9 cellular contexts compared by ENCODE assay signal in the genomic region with DNA sequence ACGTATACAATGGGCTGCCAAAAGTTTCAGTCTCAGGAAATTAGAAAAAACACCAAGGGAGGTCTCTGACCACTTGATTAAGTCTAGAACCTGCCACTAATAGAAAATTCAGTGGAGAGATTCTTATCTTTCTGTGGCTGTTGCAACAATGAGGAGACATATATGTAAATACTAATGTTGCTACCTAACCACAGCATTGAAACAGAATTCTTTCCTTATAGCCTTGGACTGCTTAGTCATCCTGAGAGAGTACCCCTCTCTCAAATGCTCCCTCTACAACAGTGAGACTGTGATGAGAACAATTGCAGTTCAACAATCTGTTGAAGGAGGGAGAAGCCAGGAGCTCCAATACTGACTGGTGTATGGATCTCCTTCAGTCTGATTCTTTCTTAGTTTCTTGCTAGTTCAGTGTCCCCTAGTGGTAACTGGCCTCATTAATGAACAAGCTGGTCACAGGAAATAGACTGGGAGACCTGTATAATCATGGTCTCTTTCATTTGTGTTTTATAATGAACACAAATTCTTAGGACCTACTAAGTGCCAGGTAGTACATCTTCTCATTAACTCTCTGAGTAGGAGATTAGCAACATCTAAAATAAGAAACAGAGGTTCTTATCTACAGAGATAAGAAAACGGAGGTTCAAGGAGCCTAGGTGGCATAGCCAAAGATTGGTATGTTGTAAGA.
DNase-seq lines count a peak whose midpoint lies in the region; ATAC-seq and TF ChIP-seq lines count a peak whose summit lies in the region.
"Had no signal": no experiment of that assay in that cellular context is flagged by ENCODE, and none has a peak within 500 bp of the region (broad histone marks: within the 10 kb centered on the region; RNA-seq: fewer than 3 reads in every experiment).

No MANE protein-coding gene starts in this region.

- H3K4me1 ChIP-seq in HUES64 (ENCODE audit: insufficient read depth, low read length), result peaks cover 47% of the 10 kb centered on the region
- peaks cover 20% of the 10 kb centered on the region for H3K4me1 ChIP-seq in OCI-LY3 (ENCODE audit: low read length)
- H3K4me1 ChIP-seq in stomach, result peaks cover 5 to 45% (median 25%) of the 10 kb centered on the region in 4 donors

- intact Hi-C loops in stomach (cut with DNase I; ENCODE audit: low total_unique reads), result no loop called here

- no peaks in the 10 kb centered on the region for H3K9me3 ChIP-seq in HUES64 (ENCODE audit: insufficient read depth, low read depth, low read length)
- H3K9me3 ChIP-seq in OCI-LY3 (ENCODE audit: insufficient read depth, low read length), result no peaks in the 10 kb centered on the region
- no peaks in the 10 kb centered on the region for H3K9me3 ChIP-seq in stomach
- H3K9me3 ChIP-seq: BLaER1 treated with 17β-estradiol and CSF1 and Interleukin-3, amounts not matched to agents 10 nM and 100 nM had no signal

- peak; percentile 89 for TF ChIP-seq CTCF in OCI-LY3 (IDR thresholded peaks at IDR 0.05; ENCODE audit: low read depth, low read length)
- peak in 5 of 7 experiments; percentile 72 to 90 (median 79) for TF ChIP-seq CTCF in stomach (IDR thresholded peaks at IDR 0.05)

- no peaks in the 10 kb centered on the region for H4K20me1 ChIP-seq in OCI-LY3 (ENCODE audit: insufficient read depth, low read length)
- H4K20me1 ChIP-seq: BLaER1 treated with 17β-estradiol and CSF1 and Interleukin-3, amounts not matched to agents 10 nM and 100 nM had no signal

- H3K4me3 ChIP-seq in HUES64 (ENCODE audit: low read length), result no peak overlapping the region
- 0 out of 2 replicates have a peak overlapping the region, but pooled peaks have one; percentile 40 for H3K4me3 ChIP-seq in OCI-LY3 (ENCODE audit: low read length)
- H3K4me3 ChIP-seq in stomach, result no peak overlapping the region
- H3K4me3 ChIP-seq: BLaER1 treated with 17β-estradiol and CSF1 and Interleukin-3, amounts not matched to agents 10 nM and 100 nM had no signal

- no peak for TF ChIP-seq POLR2A in stomach (IDR thresholded peaks at IDR 0.05)

- 86% methylated on average over 2 of the region's 2 CpGs for WGBS in HUES64
- WGBS in stomach, 5 donors, result 25 to 43% (median 29%) methylated on average over 2 of the region's 2 CpGs

- H3K27ac ChIP-seq in HUES64 (ENCODE audit: low read depth, low read length) (peak overlapping the region; percentile 39; the same call in 1 of the 2 replicates), OCI-LY3 (ENCODE audit: low read length) (no peak overlapping the region), stomach (peak overlapping the region in 4 of 5 donors; percentile 16 to 65 (median 60))

- H3K9me3 Mint-ChIP-seq in central memory CD8-positive, alpha-beta T cell, result no peaks in the 10 kb centered on the region

- H3K4me3 Mint-ChIP-seq in central memory CD8-positive, alpha-beta T cell, result no peak overlapping the region

- peak; percentile 70 for ATAC-seq in GM21717 (IDR thresholded peaks at IDR 0.05; ENCODE audit: unreplicated experiment)
- ATAC-seq in central memory CD8-positive, alpha-beta T cell (replicated peaks; ENCODE audit: extremely low read depth, poor library complexity, severe bottlenecking), result peak; percentile 54

- H3K27me3 Mint-ChIP-seq in central memory CD8-positive, alpha-beta T cell, result no peaks in the 10 kb centered on the region

- H3K36me3 Mint-ChIP-seq in central memory CD8-positive, alpha-beta T cell (ENCODE audit: insufficient read depth), result no peaks in the 10 kb centered on the region

- no peak for TF ChIP-seq EP300 in stomach (IDR thresholded peaks at IDR 0.05)

- no peaks in the 10 kb centered on the region for H3K79me2 ChIP-seq in OCI-LY3 (ENCODE audit: low read length)

- no peak overlapping the region; the same call in 1 of the 2 replicates for H2AFZ ChIP-seq in OCI-LY3 (ENCODE audit: low read depth, low read length)

- peak overlapping the region; percentile 51 for H3K4me2 ChIP-seq in OCI-LY3 (ENCODE audit: low read length)

- no peak overlapping the region for H3K27ac Mint-ChIP-seq in central memory CD8-positive, alpha-beta T cell (ENCODE audit: low read depth)

- H3K4me1 Mint-ChIP-seq in central memory CD8-positive, alpha-beta T cell, result no peaks in the 10 kb centered on the region

- H3K36me3 ChIP-seq in HUES64 (ENCODE audit: insufficient read depth, low read length), result no peaks in the 10 kb centered on the region
- no peaks in the 10 kb centered on the region for H3K36me3 ChIP-seq in OCI-LY3 (replicated peaks; ENCODE audit: low read depth, low read length)
- no peaks in the 10 kb centered on the region for H3K36me3 ChIP-seq in stomach
- H3K36me3 ChIP-seq: BLaER1 treated with 17β-estradiol and CSF1 and Interleukin-3, amounts not matched to agents 10 nM and 100 nM had no signal

- no peak overlapping the region for H3K9ac ChIP-seq in HUES64 (ENCODE audit: low read depth, low read length)
- H3K9ac ChIP-seq in OCI-LY3 (ENCODE audit: low read length), result 0 out of 2 replicates have a peak overlapping the region, but pooled peaks have one; percentile 25

- H3K27me3 ChIP-seq in HUES64 (ENCODE audit: insufficient read depth, low read length) (no peaks in the 10 kb centered on the region), OCI-LY3 (ENCODE audit: low read depth, low read length) (no peaks in the 10 kb centered on the region), stomach (no peaks in the 10 kb centered on the region)
- H3K27me3 ChIP-seq: BLaER1 treated with 17β-estradiol and CSF1 and Interleukin-3, amounts not matched to agents 10 nM and 100 nM had no signal

- DNase-seq in SKM-1 treated with dmso at 0.1 percent for 144 hours (lab: John Stamatoyannopoulos, UW; ENCODE audit: unreplicated experiment), result peak; percentile 28
- no peak for DNase-seq in SKM-1 (lab: John Stamatoyannopoulos, UW; ENCODE audit: unreplicated experiment)
- DNase-seq in central memory CD8-positive, alpha-beta T cell (ENCODE audit: low spot score in 2 of 2), result no peak
- DNase-seq in kidney tubule cell (ENCODE audit: low spot score), result peak; percentile 76
- DNase-seq in stomach, result no peak

Comparison
In these comparisons a context has a peak if more than half of its experiments do, and no peak if none do; other contexts are left out.
1. DNase-seq: peak in SKM-1 treated with dmso at 0.1 percent for 144 hours (single experiment) and kidney tubule cell (single experiment); none in SKM-1 (single experiment), central memory CD8-positive, alpha-beta T cell (0 of 2) and stomach (single experiment).